ENCODE assay signal across 24 cellular contexts in the genomic region with DNA sequence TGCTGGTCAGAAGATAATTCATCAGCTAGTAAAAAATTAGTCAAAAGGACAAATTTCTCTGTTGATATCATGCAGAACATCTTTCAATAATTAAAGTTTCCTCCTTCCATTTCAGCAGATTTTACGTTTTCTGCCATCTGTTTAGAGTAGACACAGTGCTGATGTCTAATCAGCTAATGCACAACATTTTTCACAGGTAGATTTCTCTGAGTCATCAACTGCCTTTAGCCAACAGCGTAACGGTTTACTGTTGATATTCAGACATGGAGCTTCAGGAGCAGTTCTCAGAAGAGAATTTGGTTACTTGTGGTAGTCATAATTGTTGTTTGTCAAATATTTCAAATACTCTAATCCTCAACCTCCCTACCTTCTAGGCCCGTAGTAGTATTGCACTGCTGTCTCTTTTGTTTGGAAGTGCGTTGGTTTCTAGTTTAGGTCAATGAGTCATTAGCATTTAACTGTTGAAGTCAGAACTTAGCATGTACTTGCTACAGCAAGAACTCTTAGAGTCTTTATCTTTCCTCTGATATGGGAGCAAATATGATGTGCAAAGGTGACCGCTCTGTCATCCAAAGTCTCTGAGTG.
DNase-seq lines count a peak whose midpoint lies in the region; ATAC-seq and TF ChIP-seq lines count a peak whose summit lies in the region.
"Had no signal": no experiment of that assay in that cellular context is flagged by ENCODE, and none has a peak within 500 bp of the region (broad histone marks: within the 10 kb centered on the region; RNA-seq: fewer than 3 reads in every experiment).

No MANE protein-coding gene starts in this region.

- H3K9me3 Mint-ChIP-seq in neural progenitor cell: peaks cover 8% of the 10 kb centered on the region

- H3K36me3 ChIP-seq in H7 (replicated peaks; ENCODE audit: control insufficient read depth, insufficient read depth, low read length) (no peaks in the 10 kb centered on the region), Panc1 (ENCODE audit: control insufficient read depth, insufficient read depth, low read length) (no peaks in the 10 kb centered on the region; the same call in 1 of the 2 replicates), neural progenitor cell (no peaks in the 10 kb centered on the region), breast epithelium (no peaks in the 10 kb centered on the region)
- H3K36me3 ChIP-seq: MG63, SJCRH30 had no signal

- H3K4me3 Mint-ChIP-seq in neural progenitor cell: no peak overlapping the region

- no peaks in the 10 kb centered on the region for H3K79me2 ChIP-seq in neural progenitor cell (ENCODE audit: low read depth)

- peak overlapping the region; percentile 21 for H2AFZ ChIP-seq in neural progenitor cell (replicated peaks)

- no peak overlapping the region for H3K4me2 ChIP-seq in neural progenitor cell

- H3K27me3 Mint-ChIP-seq in neural progenitor cell (ENCODE audit: insufficient read depth, low read depth): no peaks in the 10 kb centered on the region

- ATAC-seq in Panc1: peak; percentile 92
- ATAC-seq: HepG2, PC-3, Right ventricle myocardium inferior, SK-N-SH treated with all-trans-retinoic acid at 6 μM for 48 hours had no signal

- no peaks in the 10 kb centered on the region for H3K36me3 Mint-ChIP-seq in neural progenitor cell

- no peaks in the 10 kb centered on the region for H4K20me1 ChIP-seq in neural progenitor cell (ENCODE audit: low read depth)

- no TSS peak for BruUV-seq in Panc1 (replicated peaks; lab: Mats Ljungman, UMichigan)

- CTCF ChIA-PET in Panc1 (lab: Charles Lee): no interaction called here

- in situ Hi-C loops in Panc1 (cut with HindIII; ENCODE audit: low pct_unique_long_range_greater_than_20kb, low sequenced_read_pairs): no loop called here

- TF ChIP-seq POLR2A in breast epithelium (IDR thresholded peaks at IDR 0.05): no peak

- peak overlapping the region; percentile 82 for H3K27ac ChIP-seq in Panc1 (ENCODE audit: low read length)
- H3K27ac ChIP-seq in neural progenitor cell: no peak overlapping the region
- no peak overlapping the region for H3K27ac ChIP-seq in breast epithelium
- H3K27ac ChIP-seq: SJCRH30 had no signal

- H3K27me3 ChIP-seq in H7 (ENCODE audit: control insufficient read depth, insufficient read depth, low read length) (no peaks in the 10 kb centered on the region), Panc1 (ENCODE audit: control insufficient read depth, insufficient read depth, low read length) (no peaks in the 10 kb centered on the region), neural progenitor cell (no peaks in the 10 kb centered on the region), breast epithelium (no peaks in the 10 kb centered on the region)
- H3K27me3 ChIP-seq: MG63, SJCRH30 had no signal

- intact Hi-C loops in Panc1 (cut with micrococcal nuclease; ENCODE audit: unreplicated experiment) (no loop called here), breast epithelium (cut with DNase I; ENCODE audit: low total_unique reads) (no loop called here)

- no peak overlapping the region for H3K4me3 ChIP-seq in H7 (ENCODE audit: insufficient read depth, low read depth, low read length)
- no peak overlapping the region for H3K4me3 ChIP-seq in Panc1 (ENCODE audit: low read depth in 2 of 2, low read length in 2 of 2)
- no peak overlapping the region for H3K4me3 ChIP-seq in epithelial cell of proximal tubule (ENCODE audit: low read depth, low read length)
- no peak overlapping the region for H3K4me3 ChIP-seq in neural progenitor cell
- H3K4me3 ChIP-seq in breast epithelium: no peak overlapping the region
- H3K4me3 ChIP-seq: MG63, SJCRH30 had no signal

- DNase-seq in H7 (peak; percentile 4), Panc1 (ENCODE audit: low read depth, low spot score) (no peak), epithelial cell of proximal tubule (ENCODE audit: low read depth) (peak; percentile 30), neural progenitor cell (ENCODE audit: low spot score) (no peak), NCI-H1417 treated with DMSO at 0.1 percent for 48 hours (lab: John Stamatoyannopoulos, UW) (no peak), breast epithelium (ENCODE audit: low spot score in 2 of 2) (no peak), HK-2 (ENCODE audit: unreplicated experiment) (no peak), NCI-H526 (lab: John Stamatoyannopoulos, UW) (no peak)
- DNase-seq: 8988T; DMS53; KBM-7; MG63; NCI-H1105 treated with DMSO at 0.1 percent for 48 hours; NCI-H1694; NCI-H2029 treated with DMSO at 0.1 percent for 48 hours; NCI-H2227 treated with DMSO at 0.1 percent for 48 hours; NCI-H510A treated with DMSO at 0.1 percent for 48 hours; NCI-H748 treated with DMSO at 0.1 percent for 48 hours; NK-92 treated with Interleukin-12 subunit alpha and Interleukin-12 subunit beta, amount 100 ng/mL, for 24 hours; PC-3; SJCRH30 had no signal

- H3K4me1 ChIP-seq in Panc1 (ENCODE audit: control insufficient read depth, insufficient read depth, low read length): peaks cover 7% of the 10 kb centered on the region
- H3K4me1 ChIP-seq in neural progenitor cell: no peaks in the 10 kb centered on the region
- H3K4me1 ChIP-seq in breast epithelium: no peaks in the 10 kb centered on the region
- H3K4me1 ChIP-seq: SJCRH30 had no signal

- H3K9me3 ChIP-seq in Panc1 (ENCODE audit: control insufficient read depth, insufficient read depth, low read depth, low read length) (peaks cover 14% of the 10 kb centered on the region; the same call in 1 of the 2 replicates), neural progenitor cell (ENCODE audit: low read depth) (no peaks in the 10 kb centered on the region), breast epithelium (peaks cover 0 to 7% of the 10 kb centered on the region in 2 donors)
- H3K9me3 ChIP-seq: SJCRH30 had no signal

- H3K9ac ChIP-seq in neural progenitor cell: no peak overlapping the region

- no peaks in the 10 kb centered on the region for H3F3A ChIP-seq in neural progenitor cell (ENCODE audit: low read depth)

- TF ChIP-seq CTCF in Panc1 (IDR thresholded peaks at IDR 0.05) (no peak), epithelial cell of proximal tubule (conservative IDR thresholded peaks at IDR 0.05; ENCODE audit: low read depth, low read length) (no peak), neural progenitor cell (IDR thresholded peaks at IDR 0.05) (no peak), breast epithelium (IDR thresholded peaks at IDR 0.05) (no peak)

- POLR2A ChIA-PET in Panc1 (lab: Charles Lee): no interaction called here

- no peak overlapping the region for H3K27ac Mint-ChIP-seq in neural progenitor cell

- no peaks in the 10 kb centered on the region for H3K4me1 Mint-ChIP-seq in neural progenitor cell

Comparison
In these comparisons a context has a peak if more than half of its experiments do, and no peak if none do; other contexts are left out.
1. DNase-seq: peak in H7 (single experiment) and epithelial cell of proximal tubule (single experiment); none in Panc1 (single experiment), neural progenitor cell (single experiment), NCI-H1417 treated with DMSO at 0.1 percent for 48 hours (single experiment), breast epithelium (0 of 2), HK-2 (single experiment) and NCI-H526 (0 of 2).